Comparison of ENCODE assay signal across 8 cellular contexts in the genomic region with DNA sequence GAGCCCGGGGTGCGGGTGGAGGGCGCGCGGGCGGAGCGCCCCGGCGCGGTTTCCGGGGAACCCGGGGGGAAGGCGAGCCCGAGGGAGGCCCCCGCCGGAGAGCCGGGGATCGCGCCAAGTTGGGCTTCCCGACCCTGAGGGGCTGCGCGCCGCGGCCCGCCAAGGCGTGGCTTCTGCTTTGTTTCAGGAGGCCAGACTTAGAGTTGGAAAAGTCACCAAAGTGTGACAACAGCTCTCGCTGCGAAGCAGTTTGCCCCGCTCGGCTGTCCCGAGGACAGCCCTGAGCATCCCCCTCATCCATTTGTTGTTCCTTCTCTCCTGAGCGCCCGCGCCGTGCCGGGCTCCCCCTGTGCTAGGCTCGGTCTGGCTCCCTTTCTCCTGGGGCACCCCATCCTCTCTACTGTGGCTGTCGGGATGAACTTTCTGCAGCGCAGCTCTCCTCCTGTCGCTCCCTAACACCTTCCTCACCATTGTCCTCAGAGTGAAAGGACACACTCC. TPM values are rescaled to one million over a fixed set of nuclear protein-coding genes. Genes with fewer than 3 reads are reported as not detected.
DNase-seq lines count a peak whose midpoint lies in the region; ATAC-seq and TF ChIP-seq lines count a peak whose summit lies in the region.

No MANE protein-coding gene starts in this region.

- peak overlapping the region; percentile 2 to 94 (median 81) for H3K27ac ChIP-seq in skin epidermis

- DNase-seq in activated CD4-positive, alpha-beta T cell treated with anti-CD3 and anti-CD28 coated beads, Interleukin-2, amount 10 ng/mL, durations not matched to agents 24 days and 14 days = no peak
- DNase-seq in activated CD4-positive, alpha-beta T cell treated with anti-CD3 and anti-CD28 coated beads, Interleukin-2, amount 50 U/mL, for 4 hours = no peak
- DNase-seq in GM10266 (ENCODE audit: extremely low spot score) = no peak
- no peak for DNase-seq in NCI-H226

- H3K4me3 ChIP-seq in iPS-11a (ENCODE audit: low read depth, low read length) (peak overlapping the region; percentile 69), skin epidermis (peak overlapping the region; percentile 53 to 84 (median 71))

- H3K36me3 Mint-ChIP-seq in activated CD4-positive, alpha-beta T cell treated with anti-CD3 and anti-CD28 coated beads, Interleukin-2, amount 10 ng/mL, durations not matched to agents 24 days and 14 days (ENCODE audit: low read depth) = peaks cover 3% of the 10 kb centered on the region
- H3K36me3 Mint-ChIP-seq in activated naive CD4-positive, alpha-beta T cell treated with anti-CD3 and anti-CD28 coated beads, Interleukin-2, amount 50 U/mL, for 24 hours = no peaks in the 10 kb centered on the region

- no peak for TF ChIP-seq CTCF in GM10266 (IDR thresholded peaks at IDR 0.05; ENCODE audit: control insufficient read depth, insufficient read depth, low read depth, missing control alignments)

- intact Hi-C loops in activated CD4-positive, alpha-beta T cell treated with anti-CD3 and anti-CD28 coated beads, Interleukin-2, amount 10 ng/mL, durations not matched to agents 24 days and 14 days (cut with micrococcal nuclease) = loop anchor here (1.0 to 5.0 kb wide), 7 partner anchors 11 to 265 kb away; a partner anchor contains a TSS

- H3K4me3 Mint-ChIP-seq in activated CD4-positive, alpha-beta T cell treated with anti-CD3 and anti-CD28 coated beads, Interleukin-2, amount 10 ng/mL, durations not matched to agents 24 days and 14 days = peak overlapping the region; percentile 87
- peak overlapping the region; percentile 89 for H3K4me3 Mint-ChIP-seq in activated naive CD4-positive, alpha-beta T cell treated with anti-CD3 and anti-CD28 coated beads, Interleukin-2, amount 50 U/mL, for 24 hours

- ATAC-seq in HG03175 (IDR thresholded peaks at IDR 0.05; ENCODE audit: unreplicated experiment) = peak; percentile 9

- H3K27ac Mint-ChIP-seq in activated CD4-positive, alpha-beta T cell treated with anti-CD3 and anti-CD28 coated beads, Interleukin-2, amount 10 ng/mL, durations not matched to agents 24 days and 14 days = peak overlapping the region; percentile 67
- H3K27ac Mint-ChIP-seq in activated naive CD4-positive, alpha-beta T cell treated with anti-CD3 and anti-CD28 coated beads, Interleukin-2, amount 50 U/mL, for 24 hours = peak overlapping the region; percentile 85

- H3K4me1 Mint-ChIP-seq in activated CD4-positive, alpha-beta T cell treated with anti-CD3 and anti-CD28 coated beads, Interleukin-2, amount 10 ng/mL, durations not matched to agents 24 days and 14 days = peaks cover 50% of the 10 kb centered on the region
- H3K4me1 Mint-ChIP-seq in activated naive CD4-positive, alpha-beta T cell treated with anti-CD3 and anti-CD28 coated beads, Interleukin-2, amount 50 U/mL, for 24 hours = peaks cover 54% of the 10 kb centered on the region

- peaks cover 19% of the 10 kb centered on the region for H3K27me3 Mint-ChIP-seq in activated CD4-positive, alpha-beta T cell treated with anti-CD3 and anti-CD28 coated beads, Interleukin-2, amount 10 ng/mL, durations not matched to agents 24 days and 14 days
- no peaks in the 10 kb centered on the region for H3K27me3 Mint-ChIP-seq in activated naive CD4-positive, alpha-beta T cell treated with anti-CD3 and anti-CD28 coated beads, Interleukin-2, amount 50 U/mL, for 24 hours

- H3K9me3 Mint-ChIP-seq in activated CD4-positive, alpha-beta T cell treated with anti-CD3 and anti-CD28 coated beads, Interleukin-2, amount 10 ng/mL, durations not matched to agents 24 days and 14 days = no peaks in the 10 kb centered on the region
- H3K9me3 Mint-ChIP-seq in activated naive CD4-positive, alpha-beta T cell treated with anti-CD3 and anti-CD28 coated beads, Interleukin-2, amount 50 U/mL, for 24 hours = no peaks in the 10 kb centered on the region

RNA-seq across cellular contexts. Expression of a gene that starts 0.4 kb away (rescaled TPM):
- 25.5 and 25.7 TPM in 2 replicates for total RNA-seq in activated CD4-positive, alpha-beta T cell treated with anti-CD3 and anti-CD28 coated beads, Interleukin-2, amount 10 ng/mL, durations not matched to agents 24 days and 14 days

RNA-seq across cellular contexts. Expression of a gene that starts 32.2 kb away (rescaled TPM):
- total RNA-seq in activated CD4-positive, alpha-beta T cell treated with anti-CD3 and anti-CD28 coated beads, Interleukin-2, amount 10 ng/mL, durations not matched to agents 24 days and 14 days = not detected in 2 replicates

RNA-seq across cellular contexts. Expression of a gene that starts 53.8 kb away (rescaled TPM):
- total RNA-seq in activated CD4-positive, alpha-beta T cell treated with anti-CD3 and anti-CD28 coated beads, Interleukin-2, amount 10 ng/mL, durations not matched to agents 24 days and 14 days = 173 and 177 TPM in 2 replicates
